Comparison of ENCODE assay signal across 20 cellular contexts in the genomic region with DNA sequence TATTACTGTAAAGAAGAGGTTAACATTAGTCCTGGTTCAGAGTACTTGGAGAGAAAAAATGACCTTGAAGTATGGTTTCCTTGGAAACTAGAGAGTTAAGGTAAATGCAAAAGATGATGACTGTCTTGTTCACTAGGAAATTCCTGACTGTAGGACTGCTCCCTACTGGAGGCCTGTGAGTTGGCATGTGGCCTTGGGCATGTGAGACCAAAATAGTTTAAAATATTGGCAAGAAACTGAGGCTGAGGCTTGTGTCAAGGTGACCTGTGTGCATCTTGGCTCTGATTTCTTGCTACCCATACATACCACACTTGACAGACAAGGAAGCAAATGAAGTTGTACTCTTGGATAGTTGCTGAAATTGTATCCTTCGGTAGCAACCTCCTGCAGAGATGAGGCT.
DNase-seq lines count a peak whose midpoint lies in the region; ATAC-seq, FAIRE-seq and TF ChIP-seq lines count a peak whose summit lies in the region.
"Had no signal": no experiment of that assay in that cellular context is flagged by ENCODE, and none has a peak within 500 bp of the region (broad histone marks: within the 10 kb centered on the region; RNA-seq: fewer than 3 reads in every experiment).

No MANE protein-coding gene starts in this region.

- peaks cover 0 to 5% of the 10 kb centered on the region in 2 donors for H3K4me1 ChIP-seq in adrenal gland (replicated peaks in 1 of 2)
- peaks cover 5 to 8% (median 6%) of the 10 kb centered on the region in 3 donors for H3K4me1 ChIP-seq in pancreas
- H3K4me1 ChIP-seq: A549, BE2C had no signal

- no peaks in the 10 kb centered on the region for H3K9me3 ChIP-seq in adrenal gland (replicated peaks in 1 of 3)
- no peaks in the 10 kb centered on the region for H3K9me3 ChIP-seq in pancreas
- H3K9me3 ChIP-seq: A549, BE2C had no signal

- TF ChIP-seq POLR2A in adrenal gland (IDR thresholded peaks at IDR 0.05): no peak

- H3K36me3 ChIP-seq in adrenal gland (replicated peaks in 1 of 2): no peaks in the 10 kb centered on the region
- no peaks in the 10 kb centered on the region for H3K36me3 ChIP-seq in pancreas
- H3K36me3 ChIP-seq: BE2C had no signal

- DNase-seq in HTR-8/SVneo (ENCODE audit: insufficient read length, low spot score) (no peak), adrenal gland (peak in 4 of 7 donors; percentile 13 to 27 (median 22)), fibroblast of the aortic adventitia (ENCODE audit: low read depth) (peak; percentile 5), pancreas (no peak), inferior parietal cortex (ENCODE audit: extremely low spot score) (no peak)
- DNase-seq: BE2C; CD4-positive, alpha-beta memory T cell; DMS153; DMS79 treated with DMSO at 0.1 percent for 48 hours; EL; GOT3; H9 had no signal

- FAIRE-seq in HTR-8/SVneo (lab: Jason Lieb, UNC) (peak; percentile 83), pancreas (lab: Jason Lieb, UNC) (no peak)
- FAIRE-seq: A549, D721Med, G401.6, GM12891, HepG2 had no signal

- no peak for TF ChIP-seq CTCF in adrenal gland (IDR thresholded peaks at IDR 0.05)
- TF ChIP-seq CTCF in fibroblast of the aortic adventitia (IDR thresholded peaks at IDR 0.05; ENCODE audit: insufficient read depth, low read length): no peak
- TF ChIP-seq CTCF in pancreas (IDR thresholded peaks at IDR 0.05): no peak

- H3K4me3 ChIP-seq in adrenal gland: no peak overlapping the region
- no peak overlapping the region for H3K4me3 ChIP-seq in fibroblast of the aortic adventitia (ENCODE audit: low read depth, low read length)
- H3K4me3 ChIP-seq in pancreas: no peak overlapping the region
- H3K4me3 ChIP-seq: A549 had no signal

- no peak overlapping the region for H3K27ac ChIP-seq in adrenal gland
- H3K27ac ChIP-seq in pancreas: no peak overlapping the region
- H3K27ac ChIP-seq: A549, C4-2B had no signal

- intact Hi-C loops in adrenal gland (cut with DNase I): no loop called here
- intact Hi-C loops in pancreas (cut with DNase I): no loop called here

- H3K27me3 ChIP-seq in adrenal gland (no peaks in the 10 kb centered on the region), pancreas (no peaks in the 10 kb centered on the region)

- 67 to 82% (median 75%) methylated on average over 1 of the region's 1 CpG for WGBS in adrenal gland, 4 donors
- WGBS in pancreas, 2 donors: 54 to 71% methylated on average over 1 of the region's 1 CpG

- ATAC-seq in pancreas (peak in 3 of 4 donors; percentile 25 to 63 (median 56)), GM21447 (IDR thresholded peaks at IDR 0.05; ENCODE audit: unreplicated experiment) (no peak), HG02610 (IDR thresholded peaks at IDR 0.05; ENCODE audit: unreplicated experiment) (no peak)
- ATAC-seq: A549, HepG2 had no signal

Comparison
In these comparisons a context has a peak if more than half of its experiments do, and no peak if none do; other contexts are left out.
1. DNase-seq: peak in adrenal gland (4 of 7) and fibroblast of the aortic adventitia (single experiment); none in HTR-8/SVneo (single experiment), pancreas (0 of 6) and inferior parietal cortex (single experiment).
2. ATAC-seq: peak in pancreas (3 of 4); none in GM21447 (single experiment) and HG02610 (single experiment).